1 cellular context compared by ENCODE assay signal in genomic region chr1:183470961-183471747, GRCh38.
A peak's percentile ranks its signal among the peaks of the same experiment; 100 is the strongest.
TF ChIP-seq lines count a peak whose summit lies in the region.

No MANE protein-coding gene starts in this region.

TF ChIP-seq in HepG2, 621 proteins besides CTCF, POLR2A, EP300 and RAD21 (continued from another document and continues in another):
- TF ChIP-seq, protein P1, sequence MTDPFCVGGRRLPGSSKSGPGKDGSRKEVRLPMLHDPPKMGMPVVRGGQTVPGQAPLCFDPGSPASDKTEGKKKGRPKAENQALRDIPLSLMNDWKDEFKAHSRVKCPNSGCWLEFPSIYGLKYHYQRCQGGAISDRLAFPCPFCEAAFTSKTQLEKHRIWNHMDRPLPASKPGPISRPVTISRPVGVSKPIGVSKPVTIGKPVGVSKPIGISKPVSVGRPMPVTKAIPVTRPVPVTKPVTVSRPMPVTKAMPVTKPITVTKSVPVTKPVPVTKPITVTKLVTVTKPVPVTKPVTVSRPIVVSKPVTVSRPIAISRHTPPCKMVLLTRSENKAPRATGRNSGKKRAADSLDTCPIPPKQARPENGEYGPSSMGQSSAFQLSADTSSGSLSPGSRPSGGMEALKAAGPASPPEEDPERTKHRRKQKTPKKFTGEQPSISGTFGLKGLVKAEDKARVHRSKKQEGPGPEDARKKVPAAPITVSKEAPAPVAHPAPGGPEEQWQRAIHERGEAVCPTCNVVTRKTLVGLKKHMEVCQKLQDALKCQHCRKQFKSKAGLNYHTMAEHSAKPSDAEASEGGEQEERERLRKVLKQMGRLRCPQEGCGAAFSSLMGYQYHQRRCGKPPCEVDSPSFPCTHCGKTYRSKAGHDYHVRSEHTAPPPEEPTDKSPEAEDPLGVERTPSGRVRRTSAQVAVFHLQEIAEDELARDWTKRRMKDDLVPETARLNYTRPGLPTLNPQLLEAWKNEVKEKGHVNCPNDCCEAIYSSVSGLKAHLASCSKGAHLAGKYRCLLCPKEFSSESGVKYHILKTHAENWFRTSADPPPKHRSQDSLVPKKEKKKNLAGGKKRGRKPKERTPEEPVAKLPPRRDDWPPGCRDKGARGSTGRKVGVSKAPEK (CRISPR knock-in tag; IDR thresholded peaks at IDR 0.05; ENCODE audit: borderline replicate concordance): peak; percentile 8; the same call in 1 of the 2 replicates
- TF ChIP-seq MAX (IDR thresholded peaks at IDR 0.05) (peak; percentile 94), ZNF10 (CRISPR knock-in tag; IDR thresholded peaks at IDR 0.05; ENCODE audit: borderline replicate concordance, low read depth) (no peak), PTBP1 (IDR thresholded peaks at IDR 0.05; ENCODE audit: low read depth, low read length, poor library complexity, severe bottlenecking) (peak; percentile 3), MNT (IDR thresholded peaks at IDR 0.05) (0 out of 2 replicates have a peak, but pooled peaks have one; percentile 21), RAD51 (IDR thresholded peaks at IDR 0.05; ENCODE audit: borderline replicate concordance) (no peak), KDM3A (CRISPR knock-in tag; IDR thresholded peaks at IDR 0.05; ENCODE audit: low read depth) (peak; percentile 30; the same call in 1 of the 2 replicates), IRF2 (CRISPR knock-in tag; IDR thresholded peaks at IDR 0.05) (0 out of 2 replicates have a peak, but pooled peaks have one; percentile 31), CEBPG (CRISPR knock-in tag; IDR thresholded peaks at IDR 0.05) (no peak), ZNF646 (CRISPR knock-in tag; IDR thresholded peaks at IDR 0.05) (0 out of 2 replicates have a peak, but pooled peaks have one; percentile 20), NR3C1 (CRISPR knock-in tag; IDR thresholded peaks at IDR 0.05) (no peak), ADNP (CRISPR knock-in tag; IDR thresholded peaks at IDR 0.05) (no peak), BCL6 (CRISPR knock-in tag; IDR thresholded peaks at IDR 0.05) (peak; percentile 31), HNF4G (IDR thresholded peaks at IDR 0.05; ENCODE audit: borderline replicate concordance, low read depth, low read length) (no peak), HNF4G (CRISPR knock-in tag; IDR thresholded peaks at IDR 0.05; ENCODE audit: borderline replicate concordance, low read depth) (no peak), ZNF34 (CRISPR knock-in tag; IDR thresholded peaks at IDR 0.05; ENCODE audit: borderline replicate concordance) (0 out of 2 replicates have a peak, but pooled peaks have one; percentile 44), SMC3 (IDR thresholded peaks at IDR 0.05; ENCODE audit: low read length) (no peak), FOXP4 (CRISPR knock-in tag; IDR thresholded peaks at IDR 0.05) (no peak), GATAD1 (CRISPR knock-in tag; IDR thresholded peaks at IDR 0.05) (peak; percentile 33; the same call in 1 of the 2 replicates), ATF1 (CRISPR knock-in tag; IDR thresholded peaks at IDR 0.05) (0 out of 2 replicates have a peak, but pooled peaks have one; percentile 35), ZNF816 (CRISPR knock-in tag; IDR thresholded peaks at IDR 0.05; ENCODE audit: borderline replicate concordance) (peak; percentile 40; the same call in 1 of the 2 replicates), NONO (IDR thresholded peaks at IDR 0.05) (no peak), NONO (CRISPR knock-in tag; conservative IDR thresholded peaks at IDR 0.05) (peak; percentile 86), ZNF468 (CRISPR knock-in tag; IDR thresholded peaks at IDR 0.05) (peak; percentile 78; the same call in 1 of the 2 replicates), WIZ (CRISPR knock-in tag; IDR thresholded peaks at IDR 0.05) (0 out of 2 replicates have a peak, but pooled peaks have one; percentile 71), SALL1 (CRISPR knock-in tag; IDR thresholded peaks at IDR 0.05) (peak; percentile 74), SRSF1 (optimal IDR thresholded peaks at IDR 0.05; ENCODE audit: low read depth, low read length) (no peak), MED1 (CRISPR knock-in tag; IDR thresholded peaks at IDR 0.05) (no peak), RXRB (CRISPR knock-in tag; IDR thresholded peaks at IDR 0.05; ENCODE audit: borderline replicate concordance) (no peak), SP2 (CRISPR knock-in tag; IDR thresholded peaks at IDR 0.05) (peak; percentile 25; the same call in 1 of the 2 replicates), HNF1B (CRISPR knock-in tag; IDR thresholded peaks at IDR 0.05) (0 out of 2 replicates have a peak, but pooled peaks have one; percentile 6)
- TF ChIP-seq, protein P2, sequence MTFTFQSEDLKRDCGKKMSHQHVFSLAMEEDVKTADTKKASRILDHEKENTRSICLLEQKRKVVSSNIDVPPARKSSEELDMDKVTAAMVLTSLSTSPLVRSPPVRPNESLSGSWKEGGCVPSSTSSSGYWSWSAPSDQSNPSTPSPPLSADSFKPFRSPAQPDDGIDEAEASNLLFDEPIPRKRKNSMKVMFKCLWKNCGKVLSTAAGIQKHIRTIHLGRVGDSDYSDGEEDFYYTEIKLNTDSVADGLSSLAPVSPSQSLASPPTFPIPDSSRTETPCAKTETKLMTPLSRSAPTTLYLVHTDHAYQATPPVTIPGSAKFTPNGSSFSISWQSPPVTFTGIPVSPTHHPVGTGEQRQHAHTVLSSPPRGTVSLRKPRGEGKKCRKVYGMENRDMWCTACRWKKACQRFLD (CRISPR knock-in tag; IDR thresholded peaks at IDR 0.05; ENCODE audit: borderline replicate concordance): peak; percentile 51; the same call in 1 of the 2 replicates
- TF ChIP-seq, protein P3, sequence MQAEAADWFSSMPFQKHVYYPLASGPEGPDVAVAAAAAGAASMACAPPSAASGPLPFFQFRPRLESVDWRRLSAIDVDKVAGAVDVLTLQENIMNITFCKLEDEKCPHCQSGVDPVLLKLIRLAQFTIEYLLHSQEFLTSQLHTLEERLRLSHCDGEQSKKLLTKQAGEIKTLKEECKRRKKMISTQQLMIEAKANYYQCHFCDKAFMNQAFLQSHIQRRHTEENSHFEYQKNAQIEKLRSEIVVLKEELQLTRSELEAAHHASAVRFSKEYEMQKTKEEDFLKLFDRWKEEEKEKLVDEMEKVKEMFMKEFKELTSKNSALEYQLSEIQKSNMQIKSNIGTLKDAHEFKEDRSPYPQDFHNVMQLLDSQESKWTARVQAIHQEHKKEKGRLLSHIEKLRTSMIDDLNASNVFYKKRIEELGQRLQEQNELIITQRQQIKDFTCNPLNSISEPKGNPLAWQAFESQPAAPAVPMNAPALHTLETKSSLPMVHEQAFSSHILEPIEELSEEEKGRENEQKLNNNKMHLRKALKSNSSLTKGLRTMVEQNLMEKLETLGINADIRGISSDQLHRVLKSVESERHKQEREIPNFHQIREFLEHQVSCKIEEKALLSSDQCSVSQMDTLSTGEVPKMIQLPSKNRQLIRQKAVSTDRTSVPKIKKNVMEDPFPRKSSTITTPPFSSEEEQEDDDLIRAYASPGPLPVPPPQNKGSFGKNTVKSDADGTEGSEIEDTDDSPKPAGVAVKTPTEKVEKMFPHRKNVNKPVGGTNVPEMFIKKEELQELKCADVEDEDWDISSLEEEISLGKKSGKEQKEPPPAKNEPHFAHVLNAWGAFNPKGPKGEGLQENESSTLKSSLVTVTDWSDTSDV (CRISPR knock-in tag; IDR thresholded peaks at IDR 0.05): peak; percentile 78; the same call in 1 of the 2 replicates
- TF ChIP-seq, protein P4, sequence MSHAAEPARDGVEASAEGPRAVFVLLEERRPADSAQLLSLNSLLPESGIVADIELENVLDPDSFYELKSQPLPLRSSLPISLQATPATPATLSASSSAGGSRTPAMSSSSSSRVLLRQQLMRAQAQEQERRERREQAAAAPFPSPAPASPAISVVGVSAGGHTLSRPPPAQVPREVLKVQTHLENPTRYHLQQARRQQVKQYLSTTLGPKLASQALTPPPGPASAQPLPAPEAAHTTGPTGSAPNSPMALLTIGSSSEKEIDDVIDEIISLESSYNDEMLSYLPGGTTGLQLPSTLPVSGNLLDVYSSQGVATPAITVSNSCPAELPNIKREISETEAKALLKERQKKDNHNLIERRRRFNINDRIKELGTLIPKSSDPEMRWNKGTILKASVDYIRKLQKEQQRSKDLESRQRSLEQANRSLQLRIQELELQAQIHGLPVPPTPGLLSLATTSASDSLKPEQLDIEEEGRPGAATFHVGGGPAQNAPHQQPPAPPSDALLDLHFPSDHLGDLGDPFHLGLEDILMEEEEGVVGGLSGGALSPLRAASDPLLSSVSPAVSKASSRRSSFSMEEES (CRISPR knock-in tag; IDR thresholded peaks at IDR 0.05): peak; percentile 37; the same call in 1 of the 2 replicates
- TF ChIP-seq, protein P5, sequence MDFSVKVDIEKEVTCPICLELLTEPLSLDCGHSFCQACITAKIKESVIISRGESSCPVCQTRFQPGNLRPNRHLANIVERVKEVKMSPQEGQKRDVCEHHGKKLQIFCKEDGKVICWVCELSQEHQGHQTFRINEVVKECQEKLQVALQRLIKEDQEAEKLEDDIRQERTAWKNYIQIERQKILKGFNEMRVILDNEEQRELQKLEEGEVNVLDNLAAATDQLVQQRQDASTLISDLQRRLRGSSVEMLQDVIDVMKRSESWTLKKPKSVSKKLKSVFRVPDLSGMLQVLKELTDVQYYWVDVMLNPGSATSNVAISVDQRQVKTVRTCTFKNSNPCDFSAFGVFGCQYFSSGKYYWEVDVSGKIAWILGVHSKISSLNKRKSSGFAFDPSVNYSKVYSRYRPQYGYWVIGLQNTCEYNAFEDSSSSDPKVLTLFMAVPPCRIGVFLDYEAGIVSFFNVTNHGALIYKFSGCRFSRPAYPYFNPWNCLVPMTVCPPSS (IDR thresholded peaks at IDR 0.05): no peak
